ENCODE assay signal across 1 cellular context in the genomic region with DNA sequence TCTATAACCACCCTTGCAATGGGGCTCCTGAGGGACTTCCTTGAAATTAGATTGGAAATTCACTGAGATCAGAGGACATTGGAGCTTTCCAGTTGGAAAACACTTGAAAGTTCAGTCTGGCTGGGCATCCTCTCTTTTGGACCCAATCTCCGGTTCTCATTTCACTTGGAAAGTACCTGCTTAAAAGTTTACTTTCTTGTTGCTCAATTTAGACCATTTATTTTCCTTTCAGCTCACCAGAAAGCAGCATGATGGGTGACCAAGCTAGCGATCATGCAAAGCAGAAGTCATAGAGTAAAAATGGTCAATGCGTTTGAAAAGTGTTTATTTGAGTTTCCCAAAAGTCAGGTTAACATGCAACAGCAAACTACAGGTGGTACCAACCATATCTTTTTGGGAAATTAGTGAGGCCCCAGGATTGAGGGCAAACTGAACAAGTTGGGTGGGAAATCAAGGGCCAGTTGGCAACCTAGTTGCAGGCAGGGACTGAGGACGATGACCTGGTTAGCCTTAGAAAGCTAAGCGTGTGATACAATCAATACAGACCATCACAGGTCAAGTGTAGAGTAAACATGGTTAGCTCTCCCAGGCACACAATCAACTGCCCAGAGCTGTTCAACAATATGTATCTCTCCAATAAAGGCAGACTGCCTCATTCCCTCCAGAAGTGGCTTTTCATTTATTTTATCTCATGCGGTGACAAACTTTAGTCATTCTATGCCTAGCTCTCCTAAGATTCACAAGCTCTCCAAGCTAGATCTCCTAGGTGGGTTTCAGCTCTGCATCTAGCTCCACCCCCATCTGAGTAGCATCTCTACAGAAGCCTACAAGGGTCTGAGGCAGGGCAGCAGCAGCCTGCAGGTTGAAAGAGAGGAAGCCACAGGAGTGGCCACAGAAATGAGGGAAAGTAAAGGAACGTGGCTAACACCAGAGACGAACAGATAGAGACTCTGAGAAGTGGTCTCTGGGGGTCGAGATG.
TF ChIP-seq lines count a peak whose summit lies in the region.

No MANE protein-coding gene starts in this region.

TF ChIP-seq in HepG2, 621 proteins besides CTCF, POLR2A, EP300 and RAD21 (continued from another document):
- peak; percentile 59; the same call in 1 of the 2 replicates for TF ChIP-seq FOXO1 (CRISPR knock-in tag; IDR thresholded peaks at IDR 0.05)
- no peak for TF ChIP-seq ZBTB46 (CRISPR knock-in tag; IDR thresholded peaks at IDR 0.05; ENCODE audit: borderline replicate concordance)
- TF ChIP-seq ZNF569 (CRISPR knock-in tag; IDR thresholded peaks at IDR 0.05; ENCODE audit: borderline replicate concordance) = no peak
- no peak for TF ChIP-seq ZNF34 (CRISPR knock-in tag; IDR thresholded peaks at IDR 0.05; ENCODE audit: borderline replicate concordance)
- TF ChIP-seq TBX2 (CRISPR knock-in tag; IDR thresholded peaks at IDR 0.05; ENCODE audit: borderline replicate concordance) = peak; percentile 77
- peak; percentile 51; the same call in 1 of the 2 replicates for TF ChIP-seq THRA (CRISPR knock-in tag; IDR thresholded peaks at IDR 0.05; ENCODE audit: borderline replicate concordance)
